Comparison of ENCODE assay signal across 6 cellular contexts in genomic region chr17:29623283-29623647, GRCh38. TPM values are rescaled to one million over a fixed set of nuclear protein-coding genes. Genes with fewer than 3 reads are reported as not detected.
A peak's percentile ranks its signal among the peaks of the same experiment; 100 is the strongest.
DNase-seq lines count a peak whose midpoint lies in the region; ATAC-seq and TF ChIP-seq lines count a peak whose summit lies in the region.

No MANE protein-coding gene starts in this region.

- H3K9me3 Mint-ChIP-seq in activated T-helper 2 cell treated with anti-CD3 and anti-CD28 coated beads, Interferon-gamma antibody, Interleukin-2, Interleukin-4, amounts not matched to agents 10 μg/mL and 5 μg/mL and 100 μg/mL, durations not matched to agents 14 hours and 24 hours and 36 hours = no peaks in the 10 kb centered on the region
- no peaks in the 10 kb centered on the region for H3K9me3 Mint-ChIP-seq in naive B cell

- H3K36me3 Mint-ChIP-seq in activated T-helper 2 cell treated with anti-CD3 and anti-CD28 coated beads, Interferon-gamma antibody, Interleukin-2, Interleukin-4, amounts not matched to agents 10 μg/mL and 5 μg/mL and 100 μg/mL, durations not matched to agents 14 hours and 24 hours and 36 hours (ENCODE audit: low read depth) = peaks cover 19% of the 10 kb centered on the region
- no peaks in the 10 kb centered on the region for H3K36me3 Mint-ChIP-seq in naive B cell

- no peak overlapping the region for H3K27ac Mint-ChIP-seq in activated T-helper 2 cell treated with anti-CD3 and anti-CD28 coated beads, Interferon-gamma antibody, Interleukin-2, Interleukin-4, amounts not matched to agents 10 μg/mL and 5 μg/mL and 100 μg/mL, durations not matched to agents 14 hours and 24 hours and 36 hours
- peak overlapping the region in 2 of 6 donors; percentile 54 to 74 for H3K27ac Mint-ChIP-seq in naive B cell

- H3K4me3 Mint-ChIP-seq in activated T-helper 2 cell treated with anti-CD3 and anti-CD28 coated beads, Interferon-gamma antibody, Interleukin-2, Interleukin-4, amounts not matched to agents 10 μg/mL and 5 μg/mL and 100 μg/mL, durations not matched to agents 14 hours and 24 hours and 36 hours (ENCODE audit: low read depth) = peak overlapping the region; percentile 82
- peak overlapping the region; percentile 72 to 93 (median 81) for H3K4me3 Mint-ChIP-seq in naive B cell

- peak overlapping the region; percentile 69 for H3K4me3 ChIP-seq in GM12864 (ENCODE audit: low read depth, low read length)

- no peak for TF ChIP-seq CTCF in GM12864 (IDR thresholded peaks at IDR 0.05; ENCODE audit: low read depth, low read length, missing control alignments)

- H3K27me3 Mint-ChIP-seq in activated T-helper 2 cell treated with anti-CD3 and anti-CD28 coated beads, Interferon-gamma antibody, Interleukin-2, Interleukin-4, amounts not matched to agents 10 μg/mL and 5 μg/mL and 100 μg/mL, durations not matched to agents 14 hours and 24 hours and 36 hours (ENCODE audit: low read depth) = no peaks in the 10 kb centered on the region
- H3K27me3 Mint-ChIP-seq in naive B cell = no peaks in the 10 kb centered on the region

- ATAC-seq in naive B cell (ENCODE audit: low read depth in 2 of 2) (no peak), GM18511 (IDR thresholded peaks at IDR 0.05; ENCODE audit: unreplicated experiment) (no peak)

- intact Hi-C loops in activated T-helper 2 cell treated with anti-CD3 and anti-CD28 coated beads, Interferon-gamma antibody, Interleukin-2, Interleukin-4, amounts not matched to agents 10 μg/mL and 5 μg/mL and 100 μg/mL, durations not matched to agents 14 hours and 24 hours and 36 hours (cut with micrococcal nuclease) = no loop called here

- DNase-seq in GM12864 (ENCODE audit: low read depth) (no peak), naive B cell (no peak), NCI-H1048 (lab: John Stamatoyannopoulos, UW) (no peak)
- no peak for DNase-seq in activated T-helper 2 cell treated with anti-CD3 and anti-CD28 coated beads, Interferon-gamma antibody, Interleukin-2, Interleukin-4, amounts not matched to agents 10 μg/mL and 5 μg/mL and 100 μg/mL, durations not matched to agents 14 hours and 24 hours and 36 hours (ENCODE audit: low spot score)
- no peak for DNase-seq in NK-92 treated with Interleukin-12 subunit alpha and Interleukin-12 subunit beta, amount 100 ng/mL, for 24 hours (lab: John Stamatoyannopoulos, UW)

- peaks cover 39% of the 10 kb centered on the region for H3K4me1 Mint-ChIP-seq in activated T-helper 2 cell treated with anti-CD3 and anti-CD28 coated beads, Interferon-gamma antibody, Interleukin-2, Interleukin-4, amounts not matched to agents 10 μg/mL and 5 μg/mL and 100 μg/mL, durations not matched to agents 14 hours and 24 hours and 36 hours (ENCODE audit: low read depth)
- H3K4me1 Mint-ChIP-seq in naive B cell = peaks cover 8 to 31% (median 31%) of the 10 kb centered on the region in 3 donors

RNA-seq across cellular contexts. Expression of gene CORO6, which starts 0.6 kb away (rescaled TPM):
- 3.1 and 3.8 TPM in 2 replicates for total RNA-seq in activated T-helper 2 cell treated with anti-CD3 and anti-CD28 coated beads, Interferon-gamma antibody, Interleukin-2, Interleukin-4, amounts not matched to agents 10 μg/mL and 5 μg/mL and 100 μg/mL, durations not matched to agents 14 hours and 24 hours and 36 hours
- under 1 TPM in 2 of 6 donors, not detected in 4; 0.12 to 0.13 TPM for polyA plus RNA-seq in naive B cell (ENCODE audit: low read depth in 6 of 6)

RNA-seq across cellular contexts. Expression of gene ANKRD13B, which starts 30.3 kb away (rescaled TPM):
- 34.1 and 41.6 TPM in 2 replicates for total RNA-seq in activated T-helper 2 cell treated with anti-CD3 and anti-CD28 coated beads, Interferon-gamma antibody, Interleukin-2, Interleukin-4, amounts not matched to agents 10 μg/mL and 5 μg/mL and 100 μg/mL, durations not matched to agents 14 hours and 24 hours and 36 hours
- polyA plus RNA-seq in naive B cell (ENCODE audit: low read depth in 6 of 6) = not detected

RNA-seq across cellular contexts. Expression of gene GIT1, which starts 33.8 kb away (rescaled TPM):
- total RNA-seq in activated T-helper 2 cell treated with anti-CD3 and anti-CD28 coated beads, Interferon-gamma antibody, Interleukin-2, Interleukin-4, amounts not matched to agents 10 μg/mL and 5 μg/mL and 100 μg/mL, durations not matched to agents 14 hours and 24 hours and 36 hours = 67.3 and 72.4 TPM in 2 replicates
- 10 to 100 TPM in 1 of 6 donors, 1 to 10 TPM in 5; 1.6 to 12.9 (median 4.4) TPM for polyA plus RNA-seq in naive B cell (ENCODE audit: low read depth in 6 of 6)

RNA-seq across cellular contexts. Expression of gene TP53I13, which starts 54.8 kb away (rescaled TPM):
- 78.2 and 84.8 TPM in 2 replicates for total RNA-seq in activated T-helper 2 cell treated with anti-CD3 and anti-CD28 coated beads, Interferon-gamma antibody, Interleukin-2, Interleukin-4, amounts not matched to agents 10 μg/mL and 5 μg/mL and 100 μg/mL, durations not matched to agents 14 hours and 24 hours and 36 hours
- 10 to 100 TPM; 28.1 to 41.5 (median 38.4) TPM for polyA plus RNA-seq in naive B cell (ENCODE audit: low read depth in 6 of 6)

RNA-seq across cellular contexts. Expression of gene ABHD15, which starts 56.4 kb away (rescaled TPM):
- 19.5 and 20.2 TPM in 2 replicates for total RNA-seq in activated T-helper 2 cell treated with anti-CD3 and anti-CD28 coated beads, Interferon-gamma antibody, Interleukin-2, Interleukin-4, amounts not matched to agents 10 μg/mL and 5 μg/mL and 100 μg/mL, durations not matched to agents 14 hours and 24 hours and 36 hours
- 10 to 100 TPM; 15.1 to 45.2 (median 20.3) TPM for polyA plus RNA-seq in naive B cell (ENCODE audit: low read depth in 6 of 6)
